ENCODE assay signal across 16 cellular contexts in the genomic region with DNA sequence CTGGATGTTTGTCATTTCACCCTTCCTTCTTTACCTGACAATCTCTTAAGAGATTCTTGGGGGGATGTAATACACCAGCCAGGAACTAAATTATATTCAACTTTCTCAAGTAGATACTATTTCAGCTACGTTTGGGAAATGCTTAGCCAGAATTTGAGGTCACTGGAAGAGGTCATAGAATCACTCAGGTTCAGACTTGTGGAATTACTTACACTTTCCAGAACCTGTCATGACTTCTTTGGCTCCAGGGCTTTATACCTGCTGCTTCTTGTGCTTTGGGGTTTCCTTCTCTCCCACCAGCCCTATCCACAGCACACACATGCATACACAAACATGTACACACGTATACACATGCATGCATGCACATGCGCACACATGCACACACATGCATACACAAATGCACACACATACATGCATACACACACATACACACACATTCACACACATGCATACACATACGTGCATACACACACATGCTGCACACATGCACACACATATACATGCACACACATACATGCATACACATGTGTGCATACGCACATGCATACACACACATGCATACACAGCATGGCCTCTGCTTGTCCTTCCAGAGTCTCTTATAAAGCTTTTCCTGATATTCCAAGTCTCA.
"Had no signal": no experiment of that assay in that cellular context is flagged by ENCODE, and none has a peak within 500 bp of the region (broad histone marks: within the 10 kb centered on the region; RNA-seq: fewer than 3 reads in every experiment).

No MANE protein-coding gene starts in this region.

- DNase-seq: activated CD4-positive, alpha-beta T cell treated with anti-CD3 and anti-CD28 coated beads for 4 hours; activated CD8-positive, alpha-beta memory T cell treated with anti-CD3 and anti-CD28 coated beads, Interleukin-2, amount 50 U/mL, for 4 hours; activated CD8-positive, alpha-beta T cell treated with anti-CD3 and anti-CD28 coated beads for 36 hours; activated naive CD4-positive, alpha-beta T cell treated with anti-CD3 and anti-CD28 coated beads for 36 hours; psoas muscle; spleen; stimulated activated CD4-positive, alpha-beta T cell treated with anti-CD3 and anti-CD28 coated beads, Interleukin-1b, Interleukin-23, amount 100 ng/mL, for 48 hours; stimulated activated naive CD4-positive, alpha-beta T cell; substantia nigra; T-helper 9 cell had no signal

- ATAC-seq: activated CD8-positive, alpha-beta T cell treated with anti-CD3 and anti-CD28 coated beads for 36 hours; natural killer cell treated with Interleukin-12 subunit alpha and Interleukin-12 subunit beta and Interleukin-15 and Interleukin-18, amount 100 ng/mL, for 72 hours; psoas muscle; sciatic nerve had no signal

- H3K36me3 Mint-ChIP-seq: natural killer cell treated with Interleukin-12 subunit alpha and Interleukin-12 subunit beta and Interleukin-15 and Interleukin-18, amount 100 ng/mL, for 72 hours; type B pancreatic cell had no signal

- H3K9me3 Mint-ChIP-seq: activated CD8-positive, alpha-beta T cell treated with anti-CD3 and anti-CD28 coated beads for 36 hours; activated naive CD4-positive, alpha-beta T cell treated with anti-CD3 and anti-CD28 coated beads for 36 hours; central memory CD8-positive, alpha-beta T cell; dendritic cell treated with granulocyte-macrophage colony-stimulating factor and Interleukin-4, amounts not matched to agents 40 ng/mL and 50 ng/mL, for 4 days; natural killer cell treated with Interleukin-12 subunit alpha and Interleukin-12 subunit beta and Interleukin-15 and Interleukin-18, amount 100 ng/mL, for 72 hours; type B pancreatic cell had no signal

- H3K4me3 Mint-ChIP-seq: activated CD8-positive, alpha-beta T cell treated with anti-CD3 and anti-CD28 coated beads for 36 hours; activated naive CD4-positive, alpha-beta T cell treated with anti-CD3 and anti-CD28 coated beads for 36 hours; central memory CD8-positive, alpha-beta T cell; dendritic cell treated with granulocyte-macrophage colony-stimulating factor and Interleukin-4, amounts not matched to agents 40 ng/mL and 50 ng/mL, for 4 days; natural killer cell treated with Interleukin-12 subunit alpha and Interleukin-12 subunit beta and Interleukin-15 and Interleukin-18, amount 100 ng/mL, for 72 hours; type B pancreatic cell had no signal

- H3K4me3 ChIP-seq: esophagus muscularis mucosa, psoas muscle, spleen had no signal

- H3K27me3 Mint-ChIP-seq: activated CD8-positive, alpha-beta T cell treated with anti-CD3 and anti-CD28 coated beads for 36 hours; central memory CD8-positive, alpha-beta T cell; dendritic cell treated with granulocyte-macrophage colony-stimulating factor and Interleukin-4, amounts not matched to agents 40 ng/mL and 50 ng/mL, for 4 days had no signal

- H3K9me3 ChIP-seq: esophagus muscularis mucosa, psoas muscle, spleen had no signal

- H3K27ac Mint-ChIP-seq: activated CD8-positive, alpha-beta T cell treated with anti-CD3 and anti-CD28 coated beads for 36 hours; activated naive CD4-positive, alpha-beta T cell treated with anti-CD3 and anti-CD28 coated beads for 36 hours; dendritic cell treated with granulocyte-macrophage colony-stimulating factor and Interleukin-4, amounts not matched to agents 40 ng/mL and 50 ng/mL, for 4 days; natural killer cell treated with Interleukin-12 subunit alpha and Interleukin-12 subunit beta and Interleukin-15 and Interleukin-18, amount 100 ng/mL, for 72 hours; type B pancreatic cell had no signal

- H3K27ac ChIP-seq: esophagus muscularis mucosa, psoas muscle, spleen had no signal

- H3K36me3 ChIP-seq: esophagus muscularis mucosa, spleen had no signal
